In genomic region chr12:59736786-59737185, GRCh38 we compare ENCODE assay signal across 10 cellular contexts.
DNase-seq lines count a peak whose midpoint lies in the region; ATAC-seq and TF ChIP-seq lines count a peak whose summit lies in the region.
"Had no signal": no experiment of that assay in that cellular context is flagged by ENCODE, and none has a peak within 500 bp of the region (broad histone marks: within the 10 kb centered on the region; RNA-seq: fewer than 3 reads in every experiment).

No MANE protein-coding gene starts in this region.

- peak overlapping the region in 6 of 8 donors; percentile 14 to 79 (median 38) for H3K27ac Mint-ChIP-seq in CD8-positive, alpha-beta memory T cell
- H3K27ac Mint-ChIP-seq in activated CD8-positive, alpha-beta memory T cell treated with anti-CD3 and anti-CD28 coated beads, Interleukin-2, amount 10 ng/mL, durations not matched to agents 7 days and 5 days: no peak overlapping the region
- H3K27ac Mint-ChIP-seq: nephron had no signal

- TF ChIP-seq CTCF in IMR-90 (conservative IDR thresholded peaks at IDR 0.05; ENCODE audit: low read depth, low read length): no peak

- H3K9ac ChIP-seq in IMR-90 (ENCODE audit: low read depth, low read length): no peak overlapping the region

- H3K4me2 ChIP-seq in IMR-90 (ENCODE audit: low read depth, low read length): peak overlapping the region; percentile 30; the same call in 1 of the 2 replicates

- no peak overlapping the region for H3K4me3 Mint-ChIP-seq in CD8-positive, alpha-beta memory T cell
- H3K4me3 Mint-ChIP-seq in activated CD8-positive, alpha-beta memory T cell treated with anti-CD3 and anti-CD28 coated beads, Interleukin-2, amount 10 ng/mL, durations not matched to agents 7 days and 5 days: no peak overlapping the region
- H3K4me3 Mint-ChIP-seq: nephron had no signal

- no CpG with 5 or more reads among the region's 1 CpG for WGBS in IMR-90 (ENCODE audit: extremely low coverage in 2 of 2, insufficient read length in 1 of 2), 2 experiments

- no peak overlapping the region for H3K4me3 ChIP-seq in CD8-positive, alpha-beta memory T cell (ENCODE audit: low read length)
- H3K4me3 ChIP-seq in IMR-90 (ENCODE audit: insufficient read depth, low read depth, low read length): no peak overlapping the region
- H3K4me3 ChIP-seq: dorsolateral prefrontal cortex had no signal

- POLR2A ChIA-PET in CD8-positive, alpha-beta memory T cell (lab: Charles Lee): no interaction called here
- POLR2A ChIA-PET in IMR-90 (lab: Charles Lee; ENCODE audit: unreplicated experiment): interaction anchor here (0.6 kb wide), 1 partner anchor 329 kb away, joined by 3 read pairs; no protein-coding TSS in a partner anchor

- H2BK15ac ChIP-seq in IMR-90 (ENCODE audit: low read depth, low read length): no peak overlapping the region

- H3K18ac ChIP-seq in IMR-90 (ENCODE audit: low read depth, low read length): peak overlapping the region; percentile 8; the same call in 1 of the 2 replicates

- H3K79me1 ChIP-seq in IMR-90 (ENCODE audit: low read depth in 1 of 2, low read length in 2 of 2): no peaks in the 10 kb centered on the region

- dilution Hi-C loops in IMR-90 (cut with HindIII; ENCODE audit: low sequenced_read_pairs, unreplicated experiment): no loop called here

- no peak overlapping the region for H2AK5ac ChIP-seq in IMR-90 (ENCODE audit: low read depth, low read length)

- H4K91ac ChIP-seq in IMR-90 (ENCODE audit: insufficient read depth, low read depth, low read length): no peak overlapping the region

- intact Hi-C loops in IMR-90 (cut with micrococcal nuclease): loop anchor here (2.0 to 5.0 kb wide), 2 partner anchors 39 to 140 kb away; partner anchors contain the start of gene SLC16A7

- no peaks in the 10 kb centered on the region for H3K36me3 ChIP-seq in CD8-positive, alpha-beta memory T cell (ENCODE audit: insufficient read depth, low read length)
- no peaks in the 10 kb centered on the region for H3K36me3 ChIP-seq in IMR-90 (ENCODE audit: control insufficient read depth, insufficient read depth, low read length)

- H3K27me3 Mint-ChIP-seq in CD8-positive, alpha-beta memory T cell: no peaks in the 10 kb centered on the region
- H3K27me3 Mint-ChIP-seq in activated CD8-positive, alpha-beta memory T cell treated with anti-CD3 and anti-CD28 coated beads, Interleukin-2, amount 10 ng/mL, durations not matched to agents 7 days and 5 days: no peaks in the 10 kb centered on the region

- H2BK20ac ChIP-seq in IMR-90 (ENCODE audit: low read depth, low read length): peak overlapping the region; percentile 6; the same call in 1 of the 2 replicates

- peaks cover 12 to 43% (median 13%) of the 10 kb centered on the region in 3 donors for H3K36me3 Mint-ChIP-seq in CD8-positive, alpha-beta memory T cell
- peaks cover 3% of the 10 kb centered on the region for H3K36me3 Mint-ChIP-seq in activated CD8-positive, alpha-beta memory T cell treated with anti-CD3 and anti-CD28 coated beads, Interleukin-2, amount 10 ng/mL, durations not matched to agents 7 days and 5 days

- H3K4ac ChIP-seq in IMR-90 (ENCODE audit: low read depth, low read length): peak overlapping the region; percentile 63; the same call in 1 of the 2 replicates

- no peak for TF ChIP-seq POLR2A in IMR-90 (IDR thresholded peaks at IDR 0.05; ENCODE audit: low read depth, low read length)

- H3K56ac ChIP-seq in IMR-90 (ENCODE audit: extremely low read depth, insufficient read depth, low read length): no peak overlapping the region

- H2AK9ac ChIP-seq in IMR-90 (replicated peaks; ENCODE audit: low read depth, low read length, poor library complexity): no peak overlapping the region

- no peak overlapping the region for H3K27ac ChIP-seq in CD8-positive, alpha-beta memory T cell (ENCODE audit: low read depth, low read length)
- H3K27ac ChIP-seq in IMR-90 (ENCODE audit: insufficient read depth, low read length): no peak overlapping the region

- H2BK5ac ChIP-seq in IMR-90 (ENCODE audit: low read depth, low read length, poor library complexity, severe bottlenecking): peak overlapping the region; percentile 40

- no peak overlapping the region for H2BK120ac ChIP-seq in IMR-90 (ENCODE audit: low read depth, low read length)

- DNase-seq in CD8-positive, alpha-beta memory T cell: no peak
- DNase-seq in IMR-90 (peak; percentile 96), amniotic epithelial cell (ENCODE audit: low read depth) (peak; percentile 53), iris pigment epithelial cell (ENCODE audit: low read depth) (peak; percentile 91), NOMO-1 treated with DMSO at 0.1 percent for 48 hours (lab: John Stamatoyannopoulos, UW; ENCODE audit: unreplicated experiment) (no peak), GM19238 (ENCODE audit: insufficient read length, low spot score) (no peak)
- DNase-seq in activated CD8-positive, alpha-beta memory T cell treated with anti-CD3 and anti-CD28 coated beads, Interleukin-2, amount 10 ng/mL, durations not matched to agents 7 days and 5 days: no peak
- DNase-seq: dorsolateral prefrontal cortex had no signal

- no peak overlapping the region for H3K14ac ChIP-seq in IMR-90 (replicated peaks; ENCODE audit: low read depth, low read length)

- no peaks in the 10 kb centered on the region; the same call in 1 of the 2 replicates for H3K9me1 ChIP-seq in IMR-90 (ENCODE audit: insufficient read depth, low read length)

- H3K9me3 Mint-ChIP-seq in CD8-positive, alpha-beta memory T cell: peaks cover 0 to 1% (median 0%) of the 10 kb centered on the region in 5 donors
- H3K9me3 Mint-ChIP-seq in activated CD8-positive, alpha-beta memory T cell treated with anti-CD3 and anti-CD28 coated beads, Interleukin-2, amount 10 ng/mL, durations not matched to agents 7 days and 5 days (ENCODE audit: low read depth): no peaks in the 10 kb centered on the region
- H3K9me3 Mint-ChIP-seq: nephron had no signal

- TF ChIP-seq RAD21 in IMR-90 (IDR thresholded peaks at IDR 0.05; ENCODE audit: low read length): no peak

- no peak overlapping the region for H3K23ac ChIP-seq in IMR-90 (ENCODE audit: low read depth, low read length)

- H3K9me3 ChIP-seq in CD8-positive, alpha-beta memory T cell (ENCODE audit: low read length): no peaks in the 10 kb centered on the region
- H3K9me3 ChIP-seq in IMR-90 (ENCODE audit: control insufficient read depth, insufficient read depth, low read length): no peaks in the 10 kb centered on the region

- no peak overlapping the region for H2AFZ ChIP-seq in IMR-90 (replicated peaks; ENCODE audit: low read length, poor library complexity)

- H3K4me1 ChIP-seq in CD8-positive, alpha-beta memory T cell (ENCODE audit: insufficient read depth, low read length): no peaks in the 10 kb centered on the region
- peaks cover 3% of the 10 kb centered on the region for H3K4me1 ChIP-seq in IMR-90 (ENCODE audit: control insufficient read depth, insufficient read depth, low read length)

- ATAC-seq in IMR-90 (ENCODE audit: low read depth) (peak; percentile 89), HG02840 (IDR thresholded peaks at IDR 0.05; ENCODE audit: low FRiP score, unreplicated experiment) (no peak)
- no peak for ATAC-seq in activated CD8-positive, alpha-beta memory T cell treated with anti-CD3 and anti-CD28 coated beads, Interleukin-2, amount 10 ng/mL, durations not matched to agents 7 days and 5 days

- H4K8ac ChIP-seq in IMR-90 (ENCODE audit: low read depth in 2 of 2, low read length in 2 of 2): no peak overlapping the region

- no peak overlapping the region for H4K5ac ChIP-seq in IMR-90 (ENCODE audit: low read depth, low read length)

- peaks cover 22 to 43% (median 25%) of the 10 kb centered on the region in 3 donors for H3K4me1 Mint-ChIP-seq in CD8-positive, alpha-beta memory T cell
- no peaks in the 10 kb centered on the region for H3K4me1 Mint-ChIP-seq in activated CD8-positive, alpha-beta memory T cell treated with anti-CD3 and anti-CD28 coated beads, Interleukin-2, amount 10 ng/mL, durations not matched to agents 7 days and 5 days
- H3K4me1 Mint-ChIP-seq: nephron had no signal

- H3K27me3 ChIP-seq in CD8-positive, alpha-beta memory T cell (ENCODE audit: insufficient read depth, low read length, poor library complexity, severe bottlenecking): no peaks in the 10 kb centered on the region
- no peaks in the 10 kb centered on the region for H3K27me3 ChIP-seq in IMR-90 (ENCODE audit: control insufficient read depth, insufficient read depth, low read length)
- H3K27me3 ChIP-seq: dorsolateral prefrontal cortex had no signal

- CTCF ChIA-PET in CD8-positive, alpha-beta memory T cell (lab: Charles Lee): no interaction called here
- CTCF ChIA-PET in IMR-90 (lab: Yijun Ruan, JAX): no interaction called here
- CTCF ChIA-PET in activated CD8-positive, alpha-beta memory T cell treated with anti-CD3 and anti-CD28 coated beads, Interleukin-2, amount 10 ng/mL, durations not matched to agents 7 days and 5 days (lab: Charles Lee): no interaction called here

- in situ Hi-C loops in IMR-90 (cut with MboI; ENCODE audit: low sequenced_read_pairs): no loop called here

- H4K20me1 ChIP-seq in IMR-90 (ENCODE audit: insufficient read depth, low read length): no peaks in the 10 kb centered on the region

- no TSS peak for BruUV-seq in IMR-90 (replicated peaks; lab: Mats Ljungman, UMichigan)

TF ChIP-seq in IMR-90, 13 proteins besides CTCF, POLR2A, EP300 and RAD21:
- TF ChIP-seq MXI1 (IDR thresholded peaks at IDR 0.05; ENCODE audit: borderline replicate concordance, low read depth, low read length) (no peak), CEBPB (IDR thresholded peaks at IDR 0.05; ENCODE audit: low read depth, low read length) (peak; percentile 65; the same call in 1 of the 2 replicates), BHLHE40 (IDR thresholded peaks at IDR 0.05; ENCODE audit: low read depth, low read length) (0 out of 2 replicates have a peak, but pooled peaks have one; percentile 23), RCOR1 (IDR thresholded peaks at IDR 0.05; ENCODE audit: insufficient replicate concordance, low read length) (peak; percentile 49), FOS (IDR thresholded peaks at IDR 0.05; ENCODE audit: low read depth, low read length) (peak; percentile 62; the same call in 1 of the 2 replicates)

Comparison
In these comparisons a context has a peak if more than half of its experiments do, and no peak if none do; other contexts are left out.
1. DNase-seq: peak in IMR-90 (single experiment), amniotic epithelial cell (single experiment) and iris pigment epithelial cell (single experiment); none in CD8-positive, alpha-beta memory T cell (0 of 5), NOMO-1 treated with DMSO at 0.1 percent for 48 hours (single experiment), activated CD8-positive, alpha-beta memory T cell treated with anti-CD3 and anti-CD28 coated beads, Interleukin-2, amount 10 ng/mL, durations not matched to agents 7 days and 5 days (single experiment) and GM19238 (single experiment).